In genomic region chr5:37424441-37424840, GRCh38 we compare ENCODE assay signal across 20 cellular contexts.
"Had no signal": no experiment of that assay in that cellular context is flagged by ENCODE, and none has a peak within 500 bp of the region (broad histone marks: within the 10 kb centered on the region; RNA-seq: fewer than 3 reads in every experiment).

No MANE protein-coding gene starts in this region.

- H3K4me1 ChIP-seq: esophagus muscularis mucosa, gastrocnemius medialis, parathyroid adenoma, prostate gland, right lobe of liver, spleen, transverse colon had no signal

- H3K27ac Mint-ChIP-seq: naive thymus-derived CD4-positive, alpha-beta T cell; nephron progenitor cell; stimulated activated memory B cell treated with anti-CD40 and anti-IgM and Interleukin-4, amounts not matched to agents 10 μg/mL and 1 μg/mL and 100 μg/mL, for 72 hours; stimulated activated naive CD8-positive, alpha-beta T cell treated with anti-CD3 and anti-CD28 coated beads, Interleukin-15, amount 100 ng/mL, for 72 hours had no signal

- H3K9me3 ChIP-seq: esophagus muscularis mucosa, gastrocnemius medialis, prostate gland, right lobe of liver, spleen, thoracic aorta, transverse colon had no signal

- FAIRE-seq: keratinocyte had no signal

- H3K27me3 Mint-ChIP-seq: naive thymus-derived CD4-positive, alpha-beta T cell; stimulated activated memory B cell treated with anti-CD40 and anti-IgM and Interleukin-4, amounts not matched to agents 10 μg/mL and 1 μg/mL and 100 μg/mL, for 72 hours; stimulated activated naive CD8-positive, alpha-beta T cell treated with anti-CD3 and anti-CD28 coated beads, Interleukin-15, amount 100 ng/mL, for 72 hours had no signal

- H3K9ac ChIP-seq: parathyroid adenoma had no signal

- DNase-seq: effector CD8-positive, alpha-beta T cell; gastrocnemius medialis; left colon; naive thymus-derived CD4-positive, alpha-beta T cell; nephron progenitor cell; retina; right lobe of liver; spleen; stimulated activated CD4-positive, alpha-beta T cell treated with anti-CD3 and anti-CD28 coated beads, Interleukin-15, amount 100 ng/mL, for 24 hours; stimulated activated CD4-positive, alpha-beta T cell treated with anti-CD3 and anti-CD28 coated beads, Interleukin-1b, Interleukin-23, amount 100 ng/mL, for 48 hours; stimulated activated CD4-positive, alpha-beta T cell treated with anti-CD3 and anti-CD28 coated beads, Interleukin-4, amount 100 ng/mL, for 24 hours; stimulated activated naive CD8-positive, alpha-beta T cell treated with anti-CD3 and anti-CD28 coated beads, Interleukin-15, amount 100 ng/mL, for 72 hours; transverse colon had no signal

- H3K4me3 Mint-ChIP-seq: naive thymus-derived CD4-positive, alpha-beta T cell; nephron progenitor cell; stimulated activated memory B cell treated with anti-CD40 and anti-IgM and Interleukin-4, amounts not matched to agents 10 μg/mL and 1 μg/mL and 100 μg/mL, for 72 hours; stimulated activated naive CD8-positive, alpha-beta T cell treated with anti-CD3 and anti-CD28 coated beads, Interleukin-15, amount 100 ng/mL, for 72 hours had no signal

- H3K79me2 ChIP-seq: parathyroid adenoma had no signal

- H2AFZ ChIP-seq: parathyroid adenoma had no signal

- H3K4me3 ChIP-seq: coronary artery, esophagus muscularis mucosa, gastrocnemius medialis, prostate gland, right lobe of liver, spleen, thoracic aorta, transverse colon had no signal

- H3K4me1 Mint-ChIP-seq: nephron progenitor cell had no signal

- H3K9me3 Mint-ChIP-seq: naive thymus-derived CD4-positive, alpha-beta T cell; nephron progenitor cell; stimulated activated memory B cell treated with anti-CD40 and anti-IgM and Interleukin-4, amounts not matched to agents 10 μg/mL and 1 μg/mL and 100 μg/mL, for 72 hours; stimulated activated naive CD8-positive, alpha-beta T cell treated with anti-CD3 and anti-CD28 coated beads, Interleukin-15, amount 100 ng/mL, for 72 hours had no signal

- ATAC-seq: gastrocnemius medialis; left colon; naive thymus-derived CD4-positive, alpha-beta T cell; stimulated activated memory B cell treated with anti-CD40 and anti-IgM and Interleukin-4, amounts not matched to agents 10 μg/mL and 1 μg/mL and 100 μg/mL, for 72 hours; stimulated activated naive CD8-positive, alpha-beta T cell treated with anti-CD3 and anti-CD28 coated beads, Interleukin-15, amount 100 ng/mL, for 72 hours had no signal

- H3K27me3 ChIP-seq: esophagus muscularis mucosa, gastrocnemius medialis, right lobe of liver, spleen, transverse colon had no signal

- H3K27ac ChIP-seq: coronary artery, esophagus muscularis mucosa, gastrocnemius medialis, parathyroid adenoma, prostate gland, right lobe of liver, spleen, thoracic aorta, transverse colon had no signal

- H3K36me3 ChIP-seq: prostate gland had no signal
